ENCODE assay signal across 10 cellular contexts in the genomic region with DNA sequence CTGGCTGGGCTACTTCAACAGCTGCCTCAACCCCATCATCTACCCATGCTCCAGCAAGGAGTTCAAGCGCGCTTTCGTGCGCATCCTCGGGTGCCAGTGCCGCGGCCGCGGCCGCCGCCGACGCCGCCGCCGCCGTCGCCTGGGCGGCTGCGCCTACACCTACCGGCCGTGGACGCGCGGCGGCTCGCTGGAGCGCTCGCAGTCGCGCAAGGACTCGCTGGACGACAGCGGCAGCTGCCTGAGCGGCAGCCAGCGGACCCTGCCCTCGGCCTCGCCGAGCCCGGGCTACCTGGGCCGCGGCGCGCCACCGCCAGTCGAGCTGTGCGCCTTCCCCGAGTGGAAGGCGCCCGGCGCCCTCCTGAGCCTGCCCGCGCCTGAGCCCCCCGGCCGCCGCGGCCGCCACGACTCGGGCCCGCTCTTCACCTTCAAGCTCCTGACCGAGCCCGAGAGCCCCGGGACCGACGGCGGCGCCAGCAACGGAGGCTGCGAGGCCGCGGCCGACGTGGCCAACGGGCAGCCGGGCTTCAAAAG. TPM values are rescaled to one million over a fixed set of nuclear protein-coding genes. Genes with fewer than 3 reads are reported as not detected.
DNase-seq lines count a peak whose midpoint lies in the region; ATAC-seq and TF ChIP-seq lines count a peak whose summit lies in the region.
"Had no signal": no experiment of that assay in that cellular context is flagged by ENCODE, and none has a peak within 500 bp of the region (broad histone marks: within the 10 kb centered on the region; RNA-seq: fewer than 3 reads in every experiment).

No MANE protein-coding gene starts in this region.

- H3K79me2 ChIP-seq in Karpas-422 (ENCODE audit: low read length) = no peaks in the 10 kb centered on the region
- H3K79me2 ChIP-seq: parathyroid adenoma had no signal

- H3K4me1 ChIP-seq in left lung (peaks cover 0 to 4% of the 10 kb centered on the region in 2 donors), testis (no peaks in the 10 kb centered on the region), Karpas-422 (ENCODE audit: low read length) (no peaks in the 10 kb centered on the region)
- H3K4me1 ChIP-seq: parathyroid adenoma had no signal

- ATAC-seq in left lung (peak; percentile 76), HG03354 (IDR thresholded peaks at IDR 0.05; ENCODE audit: poor library complexity, severe bottlenecking, unreplicated experiment) (no peak)

- no peak for TF ChIP-seq POLR2A in testis (IDR thresholded peaks at IDR 0.05)

- H3K36me3 ChIP-seq in left lung (no peaks in the 10 kb centered on the region), testis (ENCODE audit: low read depth, missing control alignments) (no peaks in the 10 kb centered on the region), Karpas-422 (ENCODE audit: insufficient read depth, low read length) (no peaks in the 10 kb centered on the region)

- no peak overlapping the region for H2AFZ ChIP-seq in Karpas-422 (ENCODE audit: low read length)
- H2AFZ ChIP-seq: parathyroid adenoma had no signal

- no peaks in the 10 kb centered on the region for H3K9me3 ChIP-seq in left lung
- H3K9me3 ChIP-seq in testis = no peaks in the 10 kb centered on the region
- no peaks in the 10 kb centered on the region for H3K9me3 ChIP-seq in Karpas-422 (ENCODE audit: low read length)

- intact Hi-C loops in left lung (cut with DNase I) = no loop called here
- intact Hi-C loops in testis (cut with DNase I; ENCODE audit: low total_unique reads) = no loop called here

- no peak overlapping the region for H3K4me2 ChIP-seq in Karpas-422 (ENCODE audit: low read depth, low read length, poor library complexity, severe bottlenecking)

- H4K20me1 ChIP-seq in Karpas-422 (ENCODE audit: insufficient read depth, low read depth, low read length) = no peaks in the 10 kb centered on the region

- 5% methylated on average over 45 to 71 of the region's 76 CpGs for WGBS in testis, 2 donors

- TF ChIP-seq CTCF in left lung (IDR thresholded peaks at IDR 0.05) = no peak
- TF ChIP-seq CTCF in testis (IDR thresholded peaks at IDR 0.05) = no peak

- peaks cover 32 to 55% of the 10 kb centered on the region in 2 donors for H3K27me3 ChIP-seq in left lung
- no peaks in the 10 kb centered on the region for H3K27me3 ChIP-seq in testis
- no peaks in the 10 kb centered on the region for H3K27me3 ChIP-seq in Karpas-422 (ENCODE audit: low read length)

- H3K4me3 ChIP-seq in left lung (no peak overlapping the region), testis (peak overlapping the region; percentile 36 to 50), Karpas-422 (ENCODE audit: low read length) (no peak overlapping the region)

- no peaks in the 10 kb centered on the region for H3K9me2 ChIP-seq in Karpas-422 (replicated peaks; ENCODE audit: insufficient read depth, low read length)

- H3K9ac ChIP-seq in Karpas-422 (ENCODE audit: low read length) = no peak overlapping the region
- H3K9ac ChIP-seq: parathyroid adenoma had no signal

- H3K27ac ChIP-seq in left lung (no peak overlapping the region), testis (no peak overlapping the region), Karpas-422 (ENCODE audit: low read length) (no peak overlapping the region)
- H3K27ac ChIP-seq: parathyroid adenoma had no signal

- DNase-seq in NOMO-1 treated with DMSO at 0.1 percent for 48 hours (lab: John Stamatoyannopoulos, UW; ENCODE audit: unreplicated experiment) = peak; percentile 27
- DNase-seq in NOMO-1 treated with dmso at 0.1 percent for 144 hours (lab: John Stamatoyannopoulos, UW; ENCODE audit: unreplicated experiment) = no peak
- DNase-seq in ecto neural progenitor cell (ENCODE audit: low spot score) = peak; percentile 63
- peak in 1 of 2 donors; percentile 82 for DNase-seq in left lung
- DNase-seq in testis = peak; percentile 19
- DNase-seq in Karpas-422 = no peak
- DNase-seq in stimulated activated CD4-positive, alpha-beta T cell treated with anti-CD3 and anti-CD28 coated beads, Interleukin-12 subunit alpha, Interleukin-12 subunit beta, amount 100 ng/mL, for 4 hours = no peak

RNA-seq across cellular contexts. Expression of a gene that starts 36.9 kb away (rescaled TPM):
- total RNA-seq in left lung = 10 to 100 TPM; 43.1 to 51.8 TPM
- total RNA-seq in testis = 10 to 100 TPM; 38.2 to 50.2 TPM
- polyA plus RNA-seq in testis (ENCODE audit: insufficient read depth, low read depth, low replicate concordance) = 50.3 TPM
- total RNA-seq in Karpas-422 (2014; rRNA removed; shearing (Covaris generic); ENCODE audit: low replicate concordance) = 43.7 and 48.1 TPM in 2 replicates

RNA-seq across cellular contexts. Expression of a gene that starts 55.7 kb away (rescaled TPM):
- total RNA-seq in left lung (1 to 10 TPM; 1.5 to 2.5 TPM), testis (1 to 10 TPM in 1 of 2 donors, under 1 TPM in 1; 0.93 to 1.2 TPM)
- 1.1 TPM for polyA plus RNA-seq in testis (ENCODE audit: insufficient read depth, low read depth, low replicate concordance)
- total RNA-seq in Karpas-422 (2014; rRNA removed; shearing (Covaris generic); ENCODE audit: low replicate concordance) = not detected in 2 replicates
- total RNA-seq: HT-29 had no signal

Comparison
In these comparisons a context has a peak if more than half of its experiments do, and no peak if none do; other contexts are left out.
1. DNase-seq: peak in NOMO-1 treated with DMSO at 0.1 percent for 48 hours (single experiment), ecto neural progenitor cell (single experiment) and testis (single experiment); none in NOMO-1 treated with dmso at 0.1 percent for 144 hours (single experiment), Karpas-422 (single experiment) and stimulated activated CD4-positive, alpha-beta T cell treated with anti-CD3 and anti-CD28 coated beads, Interleukin-12 subunit alpha, Interleukin-12 subunit beta, amount 100 ng/mL, for 4 hours (single experiment).
2. H3K4me3 ChIP-seq: peak in testis (2 of 2); none in left lung (0 of 2) and Karpas-422 (single experiment).